ENCODE assay signal across 8 cellular contexts in genomic region chr12:42145552-42146215, GRCh38. TPM values are rescaled to one million over a fixed set of nuclear protein-coding genes. Genes with fewer than 3 reads are reported as not detected.
DNase-seq lines count a peak whose midpoint lies in the region; ATAC-seq and TF ChIP-seq lines count a peak whose summit lies in the region.

No MANE protein-coding gene starts in this region.

- intact Hi-C loops in left cardiac atrium (cut with DNase I): loop anchor here (5.0 to 10.0 kb wide), 2 partner anchors 87 to 89 kb away; partner anchors contain the start of gene YAF2 (in 1 of the 2)

- DNase-seq in cardiac muscle cell (ENCODE audit: low read depth in 1 of 2, low spot score in 1 of 2): peak in 1 of 2 donors; percentile 20
- no peak for DNase-seq in left cardiac atrium
- DNase-seq in WERI-Rb-1: no peak
- DNase-seq in iPS-NIHi11 (ENCODE audit: low spot score): peak; percentile 19
- DNase-seq in upper lobe of left lung: no peak
- no peak for DNase-seq in GM19240 (ENCODE audit: insufficient read length, low spot score)
- DNase-seq in NCI-H2171 (lab: John Stamatoyannopoulos, UW): no peak
- no peak for DNase-seq in stimulated activated CD4-positive, alpha-beta T cell treated with anti-CD3 and anti-CD28 coated beads, Interleukin-12 subunit alpha, Interleukin-12 subunit beta, amount 100 ng/mL, for 4 hours

- no peak overlapping the region for H3K4me3 ChIP-seq in cardiac muscle cell
- peak overlapping the region; percentile 80; the same call in 1 of the 2 replicates for H3K4me3 ChIP-seq in WERI-Rb-1 (ENCODE audit: low read depth, low read length)
- peak overlapping the region in 3 of 4 donors; percentile 64 to 92 (median 89) for H3K4me3 ChIP-seq in upper lobe of left lung

- 80 to 82% methylated on average over 11 of the region's 11 CpGs for WGBS in upper lobe of left lung, 2 donors

- H3K27me3 ChIP-seq in cardiac muscle cell (no peaks in the 10 kb centered on the region), WERI-Rb-1 (ENCODE audit: insufficient read depth, low read depth, severe bottlenecking) (no peaks in the 10 kb centered on the region), upper lobe of left lung (no peaks in the 10 kb centered on the region)

- no peak for TF ChIP-seq POLR2A in upper lobe of left lung (IDR thresholded peaks at IDR 0.05)

- H3K4me1 ChIP-seq in cardiac muscle cell (ENCODE audit: low read depth): peaks cover 18% of the 10 kb centered on the region
- peaks cover 11 to 31% (median 16%) of the 10 kb centered on the region in 4 donors for H3K4me1 ChIP-seq in upper lobe of left lung

- TF ChIP-seq CTCF in cardiac muscle cell (IDR thresholded peaks at IDR 0.05; ENCODE audit: low read depth, low read length) (no peak), WERI-Rb-1 (IDR thresholded peaks at IDR 0.05; ENCODE audit: low read depth, low read length) (peak; percentile 39; the same call in 1 of the 2 replicates), upper lobe of left lung (IDR thresholded peaks at IDR 0.05) (no peak)

- H3K27ac ChIP-seq in cardiac muscle cell (peak overlapping the region; percentile 82), WERI-Rb-1 (no peak overlapping the region), upper lobe of left lung (peak overlapping the region in 1 of 4 donors; percentile 87)

- TF ChIP-seq EP300 in upper lobe of left lung (IDR thresholded peaks at IDR 0.05): no peak

- H3K36me3 ChIP-seq in cardiac muscle cell (no peaks in the 10 kb centered on the region), WERI-Rb-1 (no peaks in the 10 kb centered on the region), upper lobe of left lung (no peaks in the 10 kb centered on the region)

- ATAC-seq in left cardiac atrium (no peak), upper lobe of left lung (ENCODE audit: low FRiP score in 2 of 2) (no peak)

- H3K9me3 ChIP-seq in cardiac muscle cell (ENCODE audit: low read depth) (no peaks in the 10 kb centered on the region), WERI-Rb-1 (ENCODE audit: severe bottlenecking) (no peaks in the 10 kb centered on the region), upper lobe of left lung (no peaks in the 10 kb centered on the region)

RNA-seq across cellular contexts. Expression of gene GXYLT1, which starts 1.0 kb away (rescaled TPM):
- total RNA-seq in cardiac muscle cell (9.4 and 15.6 TPM in 2 replicates), left cardiac atrium (1 to 10 TPM; 6.3 to 6.4 TPM), upper lobe of left lung (10 to 100 TPM; 11.3 to 24.6 (median 12.3) TPM)
- polyA plus RNA-seq in cardiac muscle cell: 6.9 and 8.7 TPM in 2 replicates
